8 cellular contexts compared by ENCODE assay signal in the genomic region with DNA sequence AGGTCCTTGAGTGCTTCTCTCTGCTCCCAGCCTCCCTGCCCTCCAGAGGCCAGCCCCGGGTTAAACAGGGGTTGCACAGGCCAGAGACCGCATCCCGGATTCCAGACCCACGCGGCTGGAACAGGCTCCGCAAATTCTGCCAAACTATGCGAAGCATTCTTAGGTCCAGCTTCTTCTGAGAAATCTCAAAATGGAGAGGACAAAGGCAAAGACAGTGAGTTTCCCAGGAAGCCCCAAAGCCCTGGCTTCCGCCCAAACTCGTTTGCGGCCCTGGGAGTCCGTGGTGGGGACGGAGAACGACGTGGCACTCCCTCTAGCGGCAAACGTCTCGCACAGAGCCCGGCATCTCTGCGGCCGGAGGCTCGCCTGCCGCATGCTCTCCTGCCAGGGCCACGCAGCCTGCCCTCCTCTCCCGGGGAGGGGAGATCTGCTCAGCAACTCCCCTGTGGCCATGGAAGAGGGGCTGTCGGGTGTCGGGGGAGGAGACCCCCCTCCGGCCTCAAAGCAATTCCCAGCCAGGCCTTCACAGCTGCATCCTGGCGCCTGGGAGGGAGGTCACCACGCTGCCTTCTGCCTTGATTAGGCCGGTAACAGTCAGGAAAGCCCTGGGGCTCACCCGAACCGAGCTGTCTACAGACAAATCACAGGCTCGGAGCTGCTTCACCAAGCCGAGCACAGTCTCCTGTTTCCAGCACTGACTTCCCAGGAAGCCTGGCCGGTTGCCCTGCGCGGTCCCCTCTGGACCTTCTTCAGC.
A peak's percentile ranks its signal among the peaks of the same experiment; 100 is the strongest.
DNase-seq lines count a peak whose midpoint lies in the region; ATAC-seq and TF ChIP-seq lines count a peak whose summit lies in the region.

No MANE protein-coding gene starts in this region.

- H3K27ac Mint-ChIP-seq in nephron: peak overlapping the region in 2 of 3 experiments; percentile 51 to 68

- H3K9me3 ChIP-seq in subcutaneous abdominal adipose tissue (ENCODE audit: control insufficient read depth in 5 of 5, low read length in 5 of 5): no peaks in the 10 kb centered on the region

- H3K4me3 ChIP-seq in AG04449 (ENCODE audit: low read depth, low read length): no peak overlapping the region
- H3K4me3 ChIP-seq in fibroblast of pulmonary artery (replicated peaks; ENCODE audit: low read depth, low read length): no peak overlapping the region
- H3K4me3 ChIP-seq in subcutaneous abdominal adipose tissue (ENCODE audit: low read depth in 1 of 5, low read length in 5 of 5): peak overlapping the region in 4 of 5 donors; percentile 11 to 28 (median 16)

- peaks cover 18% of the 10 kb centered on the region for H3K27me3 Mint-ChIP-seq in nephron (ENCODE audit: low read depth)

- H3K4me1 ChIP-seq in subcutaneous abdominal adipose tissue (ENCODE audit: control insufficient read depth in 5 of 5, insufficient read depth in 5 of 5, low read length in 5 of 5): peaks cover 6 to 21% (median 14%) of the 10 kb centered on the region in 5 donors

- H3K4me1 Mint-ChIP-seq in nephron: peaks cover 10% of the 10 kb centered on the region

- H3K9ac ChIP-seq in subcutaneous abdominal adipose tissue (ENCODE audit: low read length in 5 of 5): peak overlapping the region in 2 of 5 donors; percentile 23 to 59

- H3K36me3 ChIP-seq in subcutaneous abdominal adipose tissue (ENCODE audit: control insufficient read depth in 5 of 5, insufficient read depth in 5 of 5, low read length in 5 of 5): no peaks in the 10 kb centered on the region

- H3K4me3 Mint-ChIP-seq in nephron: no peak overlapping the region

- CTCF ChIA-PET in AG04449 (lab: Yijun Ruan, JAX): interaction anchor here (0.6 to 4.8 kb wide), 30 partner anchors 9 to 412 kb away, joined by 3 to 34 read pairs (median 4); no protein-coding TSS in a partner anchor

- DNase-seq in AG04449 (ENCODE audit: low read depth, low spot score): no peak
- peak; percentile 27 for DNase-seq in NCI-H2227 treated with DMSO at 0.1 percent for 48 hours (lab: John Stamatoyannopoulos, UW)
- peak; percentile 84 for DNase-seq in activated CD8-positive, alpha-beta memory T cell treated with anti-CD3 and anti-CD28 coated beads, Interleukin-2, amount 50 U/mL, for 48 hours
- peak; percentile 85 for DNase-seq in fibroblast of pulmonary artery (ENCODE audit: low read depth)

- peak; percentile 94 for ATAC-seq in GM18505 (IDR thresholded peaks at IDR 0.05; ENCODE audit: unreplicated experiment)
- ATAC-seq in HG02885 (IDR thresholded peaks at IDR 0.05; ENCODE audit: poor library complexity, unreplicated experiment): peak; percentile 93

- peak; percentile 97 for TF ChIP-seq CTCF in AG04449 (IDR thresholded peaks at IDR 0.05; ENCODE audit: insufficient read depth, low read length, missing control alignments)
- TF ChIP-seq CTCF in fibroblast of pulmonary artery (IDR thresholded peaks at IDR 0.05; ENCODE audit: low read length, missing control alignments): peak; percentile 83
- peak; percentile 85 to 88 (median 86) for TF ChIP-seq CTCF in nephron (IDR thresholded peaks at IDR 0.05; ENCODE audit: unreplicated experiment in 3 of 3)

- POLR2A ChIA-PET in AG04449 (lab: Yijun Ruan, JAX): no interaction called here

- H3K9me3 Mint-ChIP-seq in nephron: no peaks in the 10 kb centered on the region

- no peaks in the 10 kb centered on the region for H3K36me3 Mint-ChIP-seq in nephron (ENCODE audit: low read depth)

- no peak overlapping the region for H3K27ac ChIP-seq in subcutaneous abdominal adipose tissue (ENCODE audit: low read depth, low read length)

- no peak for TF ChIP-seq POLR2A in GM18505 (IDR thresholded peaks at IDR 0.05; ENCODE audit: borderline replicate concordance, extremely low read depth, insufficient read depth, insufficient read length)

- H3K27me3 ChIP-seq in subcutaneous abdominal adipose tissue (ENCODE audit: control insufficient read depth in 5 of 5, insufficient read depth in 4 of 5, low read length in 5 of 5): peaks cover 0 to 15% (median 10%) of the 10 kb centered on the region in 5 donors

Comparison
In these comparisons a context has a peak if more than half of its experiments do, and no peak if none do; other contexts are left out.
1. H3K4me3 ChIP-seq: peak in subcutaneous abdominal adipose tissue (4 of 5); none in AG04449 (single experiment) and fibroblast of pulmonary artery (single experiment).
2. Peak in every context shown above with its lines, with median percentiles within 50 percentile points of each other: CTCF ChIP-seq.